ENCODE assay signal across 1 cellular context in the genomic region with DNA sequence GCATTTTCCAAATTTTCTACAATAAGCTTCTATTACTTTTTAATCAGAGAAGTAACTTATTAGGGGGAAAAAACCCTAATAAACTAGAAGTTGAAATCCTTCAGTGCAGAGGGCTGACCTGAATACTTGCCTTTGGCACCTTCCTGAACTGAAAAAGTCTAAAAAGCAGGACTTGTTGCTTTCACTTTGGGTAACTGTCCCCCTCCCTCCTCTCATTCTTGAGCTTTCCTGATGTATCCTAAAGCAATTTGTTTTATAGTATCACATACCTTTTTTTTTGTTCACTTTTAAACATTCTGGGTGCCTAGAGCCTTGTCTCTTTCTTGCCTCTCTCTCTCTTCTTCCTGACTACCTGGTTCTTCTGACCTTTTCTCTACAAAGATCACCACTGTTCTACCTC.
TF ChIP-seq lines count a peak whose summit lies in the region.

No MANE protein-coding gene starts in this region.

TF ChIP-seq in A549, 52 proteins besides CTCF, POLR2A, EP300 and RAD21 (continued from another document):
- TF ChIP-seq, protein P1, sequence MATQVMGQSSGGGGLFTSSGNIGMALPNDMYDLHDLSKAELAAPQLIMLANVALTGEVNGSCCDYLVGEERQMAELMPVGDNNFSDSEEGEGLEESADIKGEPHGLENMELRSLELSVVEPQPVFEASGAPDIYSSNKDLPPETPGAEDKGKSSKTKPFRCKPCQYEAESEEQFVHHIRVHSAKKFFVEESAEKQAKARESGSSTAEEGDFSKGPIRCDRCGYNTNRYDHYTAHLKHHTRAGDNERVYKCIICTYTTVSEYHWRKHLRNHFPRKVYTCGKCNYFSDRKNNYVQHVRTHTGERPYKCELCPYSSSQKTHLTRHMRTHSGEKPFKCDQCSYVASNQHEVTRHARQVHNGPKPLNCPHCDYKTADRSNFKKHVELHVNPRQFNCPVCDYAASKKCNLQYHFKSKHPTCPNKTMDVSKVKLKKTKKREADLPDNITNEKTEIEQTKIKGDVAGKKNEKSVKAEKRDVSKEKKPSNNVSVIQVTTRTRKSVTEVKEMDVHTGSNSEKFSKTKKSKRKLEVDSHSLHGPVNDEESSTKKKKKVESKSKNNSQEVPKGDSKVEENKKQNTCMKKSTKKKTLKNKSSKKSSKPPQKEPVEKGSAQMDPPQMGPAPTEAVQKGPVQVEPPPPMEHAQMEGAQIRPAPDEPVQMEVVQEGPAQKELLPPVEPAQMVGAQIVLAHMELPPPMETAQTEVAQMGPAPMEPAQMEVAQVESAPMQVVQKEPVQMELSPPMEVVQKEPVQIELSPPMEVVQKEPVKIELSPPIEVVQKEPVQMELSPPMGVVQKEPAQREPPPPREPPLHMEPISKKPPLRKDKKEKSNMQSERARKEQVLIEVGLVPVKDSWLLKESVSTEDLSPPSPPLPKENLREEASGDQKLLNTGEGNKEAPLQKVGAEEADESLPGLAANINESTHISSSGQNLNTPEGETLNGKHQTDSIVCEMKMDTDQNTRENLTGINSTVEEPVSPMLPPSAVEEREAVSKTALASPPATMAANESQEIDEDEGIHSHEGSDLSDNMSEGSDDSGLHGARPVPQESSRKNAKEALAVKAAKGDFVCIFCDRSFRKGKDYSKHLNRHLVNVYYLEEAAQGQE (IDR thresholded peaks at IDR 0.05) = no peak
- TF ChIP-seq HDAC2 (IDR thresholded peaks at IDR 0.05) (no peak), FOSL2 (IDR thresholded peaks at IDR 0.05) (no peak), FOSL2 (CRISPR knock-in tag; IDR thresholded peaks at IDR 0.05) (no peak), NPAS2 (CRISPR knock-in tag; IDR thresholded peaks at IDR 0.05; ENCODE audit: borderline replicate concordance) (no peak), ZC3H11A (IDR thresholded peaks at IDR 0.05) (no peak)
- TF ChIP-seq, protein P2, sequence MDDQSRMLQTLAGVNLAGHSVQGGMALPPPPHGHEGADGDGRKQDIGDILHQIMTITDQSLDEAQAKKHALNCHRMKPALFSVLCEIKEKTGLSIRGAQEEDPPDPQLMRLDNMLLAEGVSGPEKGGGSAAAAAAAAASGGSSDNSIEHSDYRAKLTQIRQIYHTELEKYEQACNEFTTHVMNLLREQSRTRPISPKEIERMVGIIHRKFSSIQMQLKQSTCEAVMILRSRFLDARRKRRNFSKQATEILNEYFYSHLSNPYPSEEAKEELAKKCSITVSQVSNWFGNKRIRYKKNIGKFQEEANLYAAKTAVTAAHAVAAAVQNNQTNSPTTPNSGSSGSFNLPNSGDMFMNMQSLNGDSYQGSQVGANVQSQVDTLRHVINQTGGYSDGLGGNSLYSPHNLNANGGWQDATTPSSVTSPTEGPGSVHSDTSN (IDR thresholded peaks at IDR 0.05) = no peak
